Comparison of ENCODE assay signal across 1 cellular context in genomic region chr7:151724920-151725584, GRCh38.
TF ChIP-seq lines count a peak whose summit lies in the region.

No MANE protein-coding gene starts in this region.

TF ChIP-seq in neural cell, 6 proteins besides CTCF, POLR2A, EP300 and RAD21 (continued from another document):
- TF ChIP-seq REST (IDR thresholded peaks at IDR 0.05; ENCODE audit: borderline replicate concordance): no peak
- TF ChIP-seq TAF1 (IDR thresholded peaks at IDR 0.05; ENCODE audit: low read depth): no peak
- no peak for TF ChIP-seq POLR2AphosphoS5 (IDR thresholded peaks at IDR 0.05)
- TF ChIP-seq MXI1 (conservative IDR thresholded peaks at IDR 0.05; ENCODE audit: poor library complexity, severe bottlenecking): no peak
- TF ChIP-seq SMC3 (conservative IDR thresholded peaks at IDR 0.05; ENCODE audit: poor library complexity): no peak
